Comparison of ENCODE assay signal across 27 cellular contexts in genomic region chr10:94232711-94233383, GRCh38.
A peak's percentile ranks its signal among the peaks of the same experiment; 100 is the strongest.
DNase-seq lines count a peak whose midpoint lies in the region; ATAC-seq, FAIRE-seq and TF ChIP-seq lines count a peak whose summit lies in the region.
"Had no signal": no experiment of that assay in that cellular context is flagged by ENCODE, and none has a peak within 500 bp of the region (broad histone marks: within the 10 kb centered on the region; RNA-seq: fewer than 3 reads in every experiment).

No MANE protein-coding gene starts in this region.

- H3K27me3 ChIP-seq in hepatocyte, result no peaks in the 10 kb centered on the region
- H3K27me3 ChIP-seq: BE2C, heart left ventricle had no signal

- H4K20me1 ChIP-seq in hepatocyte (ENCODE audit: insufficient read depth, poor library complexity, severe bottlenecking), result no peaks in the 10 kb centered on the region

- DNase-seq in EL (peak; percentile 23), GM20000 (ENCODE audit: low spot score) (peak; percentile 18), hepatocyte (ENCODE audit: low spot score) (peak; percentile 20), NCI-H1930 (lab: John Stamatoyannopoulos, UW) (no peak), frontal cortex (ENCODE audit: low spot score in 2 of 2) (no peak), mesenteric fat pad (ENCODE audit: low spot score) (no peak), MV-4-11 (lab: John Stamatoyannopoulos, UW) (no peak)
- DNase-seq: activated CD4-positive, alpha-beta T cell treated with anti-CD3 and anti-CD28 coated beads for 4 hours; activated naive CD4-positive, alpha-beta T cell treated with anti-CD3 and anti-CD28 coated beads for 36 hours; activated T-cell treated with anti-CD3 and anti-CD28 coated beads, Interleukin-2, amount 50 U/mL, for 48 hours; amygdala; BE2C; DMS79; heart left ventricle; NCI-H187 treated with DMSO at 0.1 percent for 48 hours; NCI-H446; NK-92 treated with Interleukin-12 subunit alpha and Interleukin-12 subunit beta, amount 100 ng/mL, for 24 hours; SIG-M5; stimulated activated CD4-positive, alpha-beta T cell treated with anti-CD3 and anti-CD28 coated beads, Interleukin-15, amount 100 ng/mL, for 24 hours; stimulated activated CD8-positive, alpha-beta memory T cell treated with anti-CD3 and anti-CD28 coated beads, Interleukin-4, amount 100 ng/mL, for 48 hours; T-helper 1 cell had no signal

- no peak overlapping the region for H3K4me2 ChIP-seq in hepatocyte
- H3K4me2 ChIP-seq: A549 had no signal

- H3K36me3 ChIP-seq in hepatocyte (replicated peaks; ENCODE audit: insufficient read depth, low read depth), result no peaks in the 10 kb centered on the region
- H3K36me3 ChIP-seq: BE2C had no signal

- H3K79me2 ChIP-seq in hepatocyte, result no peaks in the 10 kb centered on the region

- TF ChIP-seq CTCF in GM20000 (IDR thresholded peaks at IDR 0.05; ENCODE audit: extremely low read depth, missing control alignments), result no peak
- TF ChIP-seq CTCF in hepatocyte (IDR thresholded peaks at IDR 0.05; ENCODE audit: poor library complexity), result no peak

- ATAC-seq in HG02981 (IDR thresholded peaks at IDR 0.05; ENCODE audit: unreplicated experiment), result peak; percentile 74
- ATAC-seq: A549, heart left ventricle, sciatic nerve had no signal

- no peaks in the 10 kb centered on the region for H3K4me1 ChIP-seq in hepatocyte (ENCODE audit: insufficient read depth)
- H3K4me1 ChIP-seq: A549 had no signal

- no peaks in the 10 kb centered on the region for H3K9me2 ChIP-seq in hepatocyte (replicated peaks; ENCODE audit: insufficient read depth)

- FAIRE-seq in frontal cortex (lab: Jason Lieb, UNC), result no peak
- FAIRE-seq: A549, endothelial cell of umbilical vein, HTR-8/SVneo, TTC549 had no signal

- WGBS in hepatocyte (ENCODE audit: low lambda C conversion rate, missing lambda C conversion rate), result 91% methylated on average over 2 of the region's 2 CpGs

- no peak overlapping the region for H3K27ac ChIP-seq in hepatocyte
- H3K27ac ChIP-seq: A549, heart left ventricle had no signal

- no peak overlapping the region for H3K4me3 ChIP-seq in hepatocyte
- H3K4me3 ChIP-seq: A549, heart left ventricle had no signal

- H3K9me3 ChIP-seq in hepatocyte (ENCODE audit: low read depth), result peaks cover 3% of the 10 kb centered on the region
- H3K9me3 ChIP-seq: A549 had no signal

- no peak overlapping the region for H2AFZ ChIP-seq in hepatocyte

Comparison
In these comparisons a context has a peak if more than half of its experiments do, and no peak if none do; other contexts are left out.
1. DNase-seq: peak in EL (single experiment), GM20000 (single experiment) and hepatocyte (single experiment); none in NCI-H1930 (0 of 2), frontal cortex (0 of 2), mesenteric fat pad (single experiment) and MV-4-11 (single experiment).